In genomic region chr14:68292467-68293334, GRCh38 we compare ENCODE assay signal across 12 cellular contexts.
DNase-seq lines count a peak whose midpoint lies in the region; ATAC-seq, FAIRE-seq and TF ChIP-seq lines count a peak whose summit lies in the region.
"Had no signal": no experiment of that assay in that cellular context is flagged by ENCODE, and none has a peak within 500 bp of the region (broad histone marks: within the 10 kb centered on the region; RNA-seq: fewer than 3 reads in every experiment).

No MANE protein-coding gene starts in this region.

- H2AFZ ChIP-seq in OCI-LY7 (ENCODE audit: low read length), result peak overlapping the region; percentile 13; the same call in 1 of the 2 replicates

- H3K27ac ChIP-seq in OCI-LY7 (ENCODE audit: low read depth, low read length, poor library complexity, severe bottlenecking) (peak overlapping the region; percentile 81), upper lobe of left lung (peak overlapping the region in 1 of 4 donors; percentile 16)

- H3K27ac Mint-ChIP-seq in endothelial cell (ENCODE audit: unreplicated experiment), result peak overlapping the region; percentile 88
- peak overlapping the region; percentile 93 for H3K27ac Mint-ChIP-seq in progenitor cell of endocrine pancreas

- TF ChIP-seq POLR2A in GM12892 (IDR thresholded peaks at IDR 0.05; ENCODE audit: low read depth, low read length) (no peak), upper lobe of left lung (IDR thresholded peaks at IDR 0.05) (no peak)

- H3K36me3 Mint-ChIP-seq in endothelial cell (ENCODE audit: low read depth, unreplicated experiment) (peaks cover under 1% of the 10 kb centered on the region), progenitor cell of endocrine pancreas (ENCODE audit: insufficient read depth) (no peaks in the 10 kb centered on the region)

- H3K4me2 ChIP-seq in OCI-LY7 (ENCODE audit: low read length), result peak overlapping the region; percentile 71

- no peaks in the 10 kb centered on the region for H3K9me3 Mint-ChIP-seq in endothelial cell (ENCODE audit: unreplicated experiment)
- no peaks in the 10 kb centered on the region for H3K9me3 Mint-ChIP-seq in progenitor cell of endocrine pancreas (ENCODE audit: low read depth)

- CTCF ChIA-PET in OCI-LY7 (lab: Charles Lee; ENCODE audit: unreplicated experiment), result interaction anchor here (0.8 kb wide), 2 partner anchors 8 to 9 kb away, joined by 3 read pairs; no protein-coding TSS in a partner anchor

- H3K27me3 ChIP-seq in upper lobe of left lung, result no peaks in the 10 kb centered on the region

- H3K27me3 Mint-ChIP-seq in endothelial cell (ENCODE audit: unreplicated experiment) (peaks cover 1% of the 10 kb centered on the region), progenitor cell of endocrine pancreas (no peaks in the 10 kb centered on the region)

- H4K20me1 ChIP-seq in OCI-LY7 (ENCODE audit: insufficient read depth, low read length), result no peaks in the 10 kb centered on the region

- H3K36me3 ChIP-seq in OCI-LY7 (ENCODE audit: insufficient read depth, low read length) (no peaks in the 10 kb centered on the region), upper lobe of left lung (no peaks in the 10 kb centered on the region)

- H3K4me3 ChIP-seq in OCI-LY7 (ENCODE audit: low read depth, low read length, poor library complexity, severe bottlenecking) (peak overlapping the region; percentile 31), upper lobe of left lung (no peak overlapping the region)

- 86 to 93% methylated on average over 7 of the region's 7 CpGs for whole genome bisulfite sequencing in upper lobe of left lung, 2 donors

- H3K4me3 Mint-ChIP-seq in endothelial cell (ENCODE audit: unreplicated experiment) (no peak overlapping the region), progenitor cell of endocrine pancreas (ENCODE audit: low read depth) (no peak overlapping the region)

- TF ChIP-seq EP300 in upper lobe of left lung (IDR thresholded peaks at IDR 0.05), result no peak

- no TSS peak for BruUV-seq in OCI-LY7 (replicated peaks; lab: Mats Ljungman, UMichigan)

- H3K4me1 Mint-ChIP-seq in endothelial cell (ENCODE audit: unreplicated experiment) (peaks cover 43% of the 10 kb centered on the region), progenitor cell of endocrine pancreas (ENCODE audit: low read depth) (peaks cover 45% of the 10 kb centered on the region)

- no peak for DNase-seq in GM12892 (ENCODE audit: insufficient read length)
- DNase-seq in OCI-LY7 (ENCODE audit: low spot score), result no peak
- DNase-seq in endothelial cell (ENCODE audit: low spot score), result no peak
- DNase-seq in progenitor cell of endocrine pancreas (ENCODE audit: low spot score, unreplicated experiment), result no peak
- no peak for DNase-seq in upper lobe of left lung
- no peak for DNase-seq in NCI-H1417 treated with DMSO at 0.1 percent for 48 hours (lab: John Stamatoyannopoulos, UW)
- DNase-seq in activated CD4-positive, alpha-beta T cell treated with anti-CD3 and anti-CD28 coated beads for 48 hours, result no peak
- DNase-seq: foreskin fibroblast, left cardiac atrium, NCI-H226 had no signal

- H3K79me2 ChIP-seq in OCI-LY7 (ENCODE audit: insufficient read depth, low read depth, low read length), result no peaks in the 10 kb centered on the region

- ATAC-seq in HG02642 (IDR thresholded peaks at IDR 0.05; ENCODE audit: poor library complexity, unreplicated experiment) (no peak), upper lobe of left lung (ENCODE audit: low FRiP score in 2 of 2) (no peak)

- no peaks in the 10 kb centered on the region for H3K9me2 ChIP-seq in OCI-LY7 (ENCODE audit: insufficient read depth, low read length)

- peaks cover 64% of the 10 kb centered on the region for H3K4me1 ChIP-seq in OCI-LY7 (ENCODE audit: insufficient read depth, low read length, poor library complexity, severe bottlenecking)
- peaks cover 1 to 22% (median 10%) of the 10 kb centered on the region in 4 donors for H3K4me1 ChIP-seq in upper lobe of left lung

- H3K9me3 ChIP-seq in OCI-LY7 (ENCODE audit: low read length) (no peaks in the 10 kb centered on the region), upper lobe of left lung (no peaks in the 10 kb centered on the region)

- TF ChIP-seq CTCF in OCI-LY7 (conservative IDR thresholded peaks at IDR 0.05; ENCODE audit: low read length), result no peak
- TF ChIP-seq CTCF in endothelial cell (IDR thresholded peaks at IDR 0.05; ENCODE audit: unreplicated experiment), result no peak
- TF ChIP-seq CTCF in progenitor cell of endocrine pancreas (IDR thresholded peaks at IDR 0.05; ENCODE audit: unreplicated experiment), result no peak
- no peak for TF ChIP-seq CTCF in upper lobe of left lung (IDR thresholded peaks at IDR 0.05)

- FAIRE-seq in GM12892 (lab: Jason Lieb, UNC), result peak; percentile 24
- FAIRE-seq: D721Med had no signal

- intact Hi-C loops in OCI-LY7 (cut with micrococcal nuclease; ENCODE audit: unreplicated experiment), result loop anchor here (2.0 kb wide), 1 partner anchor 42 kb away; no protein-coding TSS in a partner anchor

- POLR2A ChIA-PET in OCI-LY7 (lab: Charles Lee), result interaction anchor here (0.5 to 4.4 kb wide), 15 partner anchors 9 to 502 kb away, joined by 3 to 58 read pairs (median 6); partner anchors contain the start of gene ZFP36L1
